ENCODE assay signal across 1 cellular context in genomic region chr19:58475714-58476497, GRCh38.
TF ChIP-seq lines count a peak whose summit lies in the region.

ZNF446 (plus strand) TSS chr19:58476352; CDS start chr19:58477219, 867 bp downstream.

TF ChIP-seq in HEK293, 187 proteins besides CTCF, POLR2A, EP300 and RAD21 (continued from another document and continues in another):
- TF ChIP-seq ZNF518A (tag by site-specific recombination; conservative IDR thresholded peaks at IDR 0.05; ENCODE audit: low read depth), result peak; percentile 45; the same call in 1 of the 2 replicates
- no peak for TF ChIP-seq ZNF514 (tag by site-specific recombination; IDR thresholded peaks at IDR 0.05)
- TF ChIP-seq ZBTB1 (tag by site-specific recombination; IDR thresholded peaks at IDR 0.05), result no peak
- no peak for TF ChIP-seq ZNF48 (tag by site-specific recombination; IDR thresholded peaks at IDR 0.05)
- no peak for TF ChIP-seq ZNF37A (tag by site-specific recombination; IDR thresholded peaks at IDR 0.05)
- no peak for TF ChIP-seq ZNF280C (tag by site-specific recombination; IDR thresholded peaks at IDR 0.05)
- peak; percentile 82 for TF ChIP-seq ZXDB (tag by site-specific recombination; IDR thresholded peaks at IDR 0.05)
- TF ChIP-seq ZBTB8A (tag by site-specific recombination; IDR thresholded peaks at IDR 0.05), result peak; percentile 97
- TF ChIP-seq ATF2 (tag by site-specific recombination; IDR thresholded peaks at IDR 0.05; ENCODE audit: low read depth), result no peak
- no peak for TF ChIP-seq ZNF530 (tag by site-specific recombination; IDR thresholded peaks at IDR 0.05; ENCODE audit: low read depth)
- TF ChIP-seq ZNF658 (tag by site-specific recombination; IDR thresholded peaks at IDR 0.05), result no peak
- no peak for TF ChIP-seq ZBTB49 (tag by site-specific recombination; IDR thresholded peaks at IDR 0.05; ENCODE audit: low read depth)
- no peak for TF ChIP-seq ZNF354C (tag by site-specific recombination; IDR thresholded peaks at IDR 0.05; ENCODE audit: borderline replicate concordance, low read depth)
- no peak for TF ChIP-seq SALL2 (tag by site-specific recombination; IDR thresholded peaks at IDR 0.05; ENCODE audit: borderline replicate concordance)
- no peak for TF ChIP-seq WT1 (tag by site-specific recombination; IDR thresholded peaks at IDR 0.05)
- no peak for TF ChIP-seq ZNF398 (tag by site-specific recombination; IDR thresholded peaks at IDR 0.05)
- TF ChIP-seq ZNF596 (tag by site-specific recombination; IDR thresholded peaks at IDR 0.05), result no peak
- TF ChIP-seq PRDM4 (tag by site-specific recombination; IDR thresholded peaks at IDR 0.05), result no peak; the same call in 1 of the 2 replicates
- no peak for TF ChIP-seq ZNF248 (tag by site-specific recombination; IDR thresholded peaks at IDR 0.05)
- TF ChIP-seq ZFHX2 (tag by site-specific recombination; conservative IDR thresholded peaks at IDR 0.05), result peak; percentile 92
- TF ChIP-seq KLF10 (tag by site-specific recombination; IDR thresholded peaks at IDR 0.05), result peak; percentile 99
- no peak; the same call in 1 of the 2 replicates for TF ChIP-seq ZNF324 (tag by site-specific recombination; IDR thresholded peaks at IDR 0.05)
- peak; percentile 94 for TF ChIP-seq SP3 (tag by site-specific recombination; IDR thresholded peaks at IDR 0.05)
- TF ChIP-seq ZNF76 (tag by site-specific recombination; IDR thresholded peaks at IDR 0.05; ENCODE audit: borderline replicate concordance, low read depth), result peak; percentile 90
- no peak for TF ChIP-seq ZNF768 (tag by site-specific recombination; IDR thresholded peaks at IDR 0.05)
- 0 out of 2 replicates have a peak, but pooled peaks have one; percentile 3 for TF ChIP-seq ZNF2 (tag by site-specific recombination; IDR thresholded peaks at IDR 0.05)
- peak; percentile 66 for TF ChIP-seq ZNF423 (tag by site-specific recombination; IDR thresholded peaks at IDR 0.05)
- TF ChIP-seq GFI1B (tag by site-specific recombination; IDR thresholded peaks at IDR 0.05), result no peak
- TF ChIP-seq ZNF629 (tag by site-specific recombination; IDR thresholded peaks at IDR 0.05), result peak; percentile 55; the same call in 1 of the 2 replicates
- peak; percentile 47; the same call in 1 of the 2 replicates for TF ChIP-seq YY2 (tag by site-specific recombination; IDR thresholded peaks at IDR 0.05)
- TF ChIP-seq ZNF335 (tag by site-specific recombination; conservative IDR thresholded peaks at IDR 0.05), result peak; percentile 100
- no peak for TF ChIP-seq ZNF488 (tag by site-specific recombination; IDR thresholded peaks at IDR 0.05)
- TF ChIP-seq FEZF1 (tag by site-specific recombination; IDR thresholded peaks at IDR 0.05), result no peak
- no peak for TF ChIP-seq ZNF169 (tag by site-specific recombination; IDR thresholded peaks at IDR 0.05)
- no peak for TF ChIP-seq ZNF114 (tag by site-specific recombination; IDR thresholded peaks at IDR 0.05)
- TF ChIP-seq ZNF184 (tag by site-specific recombination; IDR thresholded peaks at IDR 0.05), result no peak
- no peak for TF ChIP-seq ZNF433 (tag by site-specific recombination; IDR thresholded peaks at IDR 0.05; ENCODE audit: low read depth)
- TF ChIP-seq KLF8 (tag by site-specific recombination; IDR thresholded peaks at IDR 0.05), result peak; percentile 89
- TF ChIP-seq ZNF677 (tag by site-specific recombination; IDR thresholded peaks at IDR 0.05), result no peak
- TF ChIP-seq PRDM10 (tag by site-specific recombination; IDR thresholded peaks at IDR 0.05), result peak; percentile 92
- TF ChIP-seq PRDM1 (tag by site-specific recombination; IDR thresholded peaks at IDR 0.05), result no peak
- no peak for TF ChIP-seq ZNF266 (tag by site-specific recombination; IDR thresholded peaks at IDR 0.05; ENCODE audit: low read depth)
